4 cellular contexts compared by ENCODE assay signal in genomic region chr1:109951501-109951900, GRCh38.
TF ChIP-seq lines count a peak whose summit lies in the region.

No MANE protein-coding gene starts in this region.

TF ChIP-seq in A549, 52 proteins besides CTCF, POLR2A, EP300 and RAD21:
- peak; percentile 51 for TF ChIP-seq MAFK (IDR thresholded peaks at IDR 0.05; ENCODE audit: partially characterized antibody)

TF ChIP-seq in IMR-90, 13 proteins besides CTCF, POLR2A, EP300 and RAD21:
- 0 out of 2 replicates have a peak, but pooled peaks have one; percentile 11 for TF ChIP-seq MAFK (IDR thresholded peaks at IDR 0.05; ENCODE audit: low read depth, low read length)

TF ChIP-seq in K562, 482 proteins besides CTCF, POLR2A, EP300 and RAD21:
- TF ChIP-seq C11orf30 (IDR thresholded peaks at IDR 0.05; ENCODE audit: low read depth) (peak; percentile 38; the same call in 1 of the 2 replicates), ZNF316 (IDR thresholded peaks at IDR 0.05) (peak; percentile 56)

TF ChIP-seq in HepG2, 621 proteins besides CTCF, POLR2A, EP300 and RAD21:
- TF ChIP-seq MAFK (conservative IDR thresholded peaks at IDR 0.05 in 1 of 2, IDR thresholded peaks at IDR 0.05 in 1 of 2; ENCODE audit: low read length in 2 of 2): peak; percentile 37 to 48; a peak in 3 of 4 replicates
